ENCODE assay signal across 1 cellular context in genomic region chr17:82157046-82158035, GRCh38.
TF ChIP-seq lines count a peak whose summit lies in the region.

No MANE protein-coding gene starts in this region.

TF ChIP-seq in K562, 482 proteins besides CTCF, POLR2A, EP300 and RAD21 (continued from another document):
- TF ChIP-seq MLX (CRISPR knock-in tag; conservative IDR thresholded peaks at IDR 0.05) = no peak
TF ChIP-seq in K562: peak in this region for 1.
